ENCODE assay signal across 19 cellular contexts in the genomic region with DNA sequence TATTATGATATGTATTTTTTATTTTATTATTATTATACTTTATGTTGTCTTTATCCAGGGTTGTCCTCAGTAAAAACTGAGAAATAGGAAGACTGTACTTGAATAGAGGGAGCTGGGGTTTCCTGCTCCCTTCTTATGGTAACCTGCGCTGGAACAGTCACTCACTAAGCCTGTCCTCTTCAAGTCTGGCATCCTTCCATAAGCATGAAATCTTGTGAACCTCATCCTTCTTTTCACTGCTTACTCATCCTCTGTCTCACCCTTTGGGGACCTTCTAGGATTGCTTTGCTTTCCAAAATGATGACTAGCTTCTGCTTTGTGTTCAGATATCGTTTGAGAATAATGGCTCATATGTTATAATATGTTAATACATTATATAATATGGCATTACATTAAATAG.
DNase-seq lines count a peak whose midpoint lies in the region; TF ChIP-seq lines count a peak whose summit lies in the region.
"Had no signal": no experiment of that assay in that cellular context is flagged by ENCODE, and none has a peak within 500 bp of the region (broad histone marks: within the 10 kb centered on the region; RNA-seq: fewer than 3 reads in every experiment).

No MANE protein-coding gene starts in this region.

- DNase-seq in AG10803 (ENCODE audit: low read depth) (peak; percentile 65), LHCN-M2 (ENCODE audit: low read depth) (peak; percentile 97), astrocyte of the hippocampus (ENCODE audit: low read depth, low spot score) (peak; percentile 34), glomerular visceral epithelial cell (ENCODE audit: extremely low spot score) (peak; percentile 71), amygdala (lab: John Stamatoyannopoulos, UW) (no peak), Caco-2 (no peak), NCI-H1417 (lab: John Stamatoyannopoulos, UW) (no peak), lower leg skin (ENCODE audit: low spot score in 2 of 2) (no peak)
- DNase-seq: activated B cell treated with CpG ODN at 0.5 μM for 24 hours, AML-193, Calu3, cerebellar nuclear complex, lower lobe of right lung, NCI-H2171 treated with DMSO at 0.1 percent for 48 hours, NCI-H748 treated with DMSO at 0.1 percent for 48 hours, Peyer's patch had no signal

- H3K36me3 ChIP-seq in Caco-2 (ENCODE audit: control insufficient read depth, insufficient read depth, low read length), result no peaks in the 10 kb centered on the region
- H3K36me3 ChIP-seq: lower lobe of right lung, Peyer's patch had no signal

- no TSS peak for BruUV-seq in Caco-2 (replicated peaks; lab: Mats Ljungman, UMichigan)

- peaks cover 3% of the 10 kb centered on the region for H3K9me3 Mint-ChIP-seq in Caco-2 (ENCODE audit: unreplicated experiment)

- no peak overlapping the region for H3K4me3 ChIP-seq in AG10803 (ENCODE audit: low read length)
- H3K4me3 ChIP-seq in Caco-2 (ENCODE audit: low read depth, low read length), result no peak overlapping the region
- H3K4me3 ChIP-seq in lower leg skin (ENCODE audit: low read depth, poor library complexity, severe bottlenecking), result no peak overlapping the region
- H3K4me3 ChIP-seq: lower lobe of right lung, Peyer's patch, smooth muscle cell had no signal

- no peaks in the 10 kb centered on the region for H3K4me1 ChIP-seq in Caco-2
- H3K4me1 ChIP-seq: lower lobe of right lung, parathyroid adenoma, Peyer's patch had no signal

- no peaks in the 10 kb centered on the region for H3K4me1 Mint-ChIP-seq in Caco-2 (ENCODE audit: low read depth, unreplicated experiment)
- H3K4me1 Mint-ChIP-seq: activated B cell treated with CpG ODN at 0.5 μM for 24 hours, IgD-negative memory B cell had no signal

- POLR2A ChIA-PET in Caco-2 (lab: Charles Lee), result no interaction called here

- 50 to 53% methylated on average over 2 of the region's 2 CpGs for WGBS in lower leg skin, 2 donors

- H3K27me3 Mint-ChIP-seq in Caco-2 (ENCODE audit: insufficient read depth, unreplicated experiment), result no peaks in the 10 kb centered on the region
- H3K27me3 Mint-ChIP-seq: activated B cell treated with CpG ODN at 0.5 μM for 24 hours, IgD-negative memory B cell had no signal

- H3K27me3 ChIP-seq in Caco-2 (replicated peaks; ENCODE audit: control insufficient read depth, insufficient read depth, low read length), result no peaks in the 10 kb centered on the region
- H3K27me3 ChIP-seq: Peyer's patch had no signal

- no peaks in the 10 kb centered on the region for H3K36me3 Mint-ChIP-seq in Caco-2 (ENCODE audit: insufficient read depth, unreplicated experiment)
- H3K36me3 Mint-ChIP-seq: IgD-negative memory B cell had no signal

- H3K4me3 Mint-ChIP-seq in Caco-2 (ENCODE audit: unreplicated experiment), result no peak overlapping the region
- H3K4me3 Mint-ChIP-seq: activated B cell treated with CpG ODN at 0.5 μM for 24 hours, IgD-negative memory B cell had no signal

- H3K27ac Mint-ChIP-seq in Caco-2 (ENCODE audit: unreplicated experiment), result no peak overlapping the region
- H3K27ac Mint-ChIP-seq: activated B cell treated with CpG ODN at 0.5 μM for 24 hours, IgD-negative memory B cell had no signal

- CTCF ChIA-PET in Caco-2 (lab: Charles Lee), result no interaction called here

- H3K9me3 ChIP-seq in Caco-2, result no peaks in the 10 kb centered on the region
- H3K9me3 ChIP-seq: lower lobe of right lung, Peyer's patch had no signal

- intact Hi-C loops in Caco-2 (cut with micrococcal nuclease; ENCODE audit: unreplicated experiment) (no loop called here), lower leg skin (cut with DNase I; ENCODE audit: low total_unique reads) (no loop called here)

- no peak for TF ChIP-seq POLR2A in lower leg skin (IDR thresholded peaks at IDR 0.05)

- TF ChIP-seq CTCF in AG10803 (conservative IDR thresholded peaks at IDR 0.05; ENCODE audit: low read length) (no peak), Caco-2 (IDR thresholded peaks at IDR 0.05; ENCODE audit: insufficient read depth in 1 of 2, low read depth in 1 of 2, low read length in 1 of 2, severe bottlenecking in 1 of 2, unreplicated experiment in 1 of 2) (no peak), lower leg skin (IDR thresholded peaks at IDR 0.05) (no peak)

Comparison
In these comparisons a context has a peak if more than half of its experiments do, and no peak if none do; other contexts are left out.
1. DNase-seq: peak in AG10803 (single experiment), LHCN-M2 (single experiment), astrocyte of the hippocampus (single experiment) and glomerular visceral epithelial cell (single experiment); none in amygdala (0 of 56), Caco-2 (0 of 2), NCI-H1417 (0 of 3) and lower leg skin (0 of 2).